ENCODE assay signal across 3 cellular contexts in genomic region chr12:1127021-1127420, GRCh38.
TF ChIP-seq lines count a peak whose summit lies in the region.

No MANE protein-coding gene starts in this region.

TF ChIP-seq in HepG2, 621 proteins besides CTCF, POLR2A, EP300 and RAD21:
- TF ChIP-seq ATF7 (IDR thresholded peaks at IDR 0.05) (0 out of 2 replicates have a peak, but pooled peaks have one; percentile 20), ATF7 (CRISPR knock-in tag; IDR thresholded peaks at IDR 0.05) (no peak), RERE (CRISPR knock-in tag; IDR thresholded peaks at IDR 0.05; ENCODE audit: low read depth) (no peak)

TF ChIP-seq in HEK293, 187 proteins besides CTCF, POLR2A, EP300 and RAD21:
- peak; percentile 98 for TF ChIP-seq ZNF184 (tag by site-specific recombination; IDR thresholded peaks at IDR 0.05)
- no peak for TF ChIP-seq ZBTB21 (tag by site-specific recombination; IDR thresholded peaks at IDR 0.05)
- TF ChIP-seq ZNF610 (tag by site-specific recombination; IDR thresholded peaks at IDR 0.05; ENCODE audit: borderline replicate concordance) = no peak
- TF ChIP-seq ZNF513 (tag by site-specific recombination; IDR thresholded peaks at IDR 0.05) = no peak
- TF ChIP-seq GLIS1 (tag by site-specific recombination; IDR thresholded peaks at IDR 0.05) = 0 out of 2 replicates have a peak, but pooled peaks have one; percentile 8
- TF ChIP-seq ZNF747 (tag by site-specific recombination; IDR thresholded peaks at IDR 0.05) = no peak
- no peak for TF ChIP-seq ZNF521 (tag by site-specific recombination; IDR thresholded peaks at IDR 0.05)
TF ChIP-seq in HEK293: peak in this region for 2.

TF ChIP-seq in IMR-90, 13 proteins besides CTCF, POLR2A, EP300 and RAD21:
- TF ChIP-seq NFE2L2 (IDR thresholded peaks at IDR 0.05; ENCODE audit: low read depth, low read length) (no peak), RFX5 (IDR thresholded peaks at IDR 0.05; ENCODE audit: low read depth, low read length) (no peak), CEBPB (IDR thresholded peaks at IDR 0.05; ENCODE audit: low read depth, low read length) (0 out of 2 replicates have a peak, but pooled peaks have one; percentile 5)
